In genomic region chr17:16988749-16989229, GRCh38 we compare ENCODE assay signal across 9 cellular contexts. TPM values are rescaled to one million over a fixed set of nuclear protein-coding genes. Genes with fewer than 3 reads are reported as not detected.
DNase-seq lines count a peak whose midpoint lies in the region; ATAC-seq and TF ChIP-seq lines count a peak whose summit lies in the region.
"Had no signal": no experiment of that assay in that cellular context is flagged by ENCODE, and none has a peak within 500 bp of the region (broad histone marks: within the 10 kb centered on the region; RNA-seq: fewer than 3 reads in every experiment).

No MANE protein-coding gene starts in this region.

- H3K27me3 ChIP-seq in PC-9 (ENCODE audit: insufficient read depth, low read depth) (no peaks in the 10 kb centered on the region), mesenchymal stem cell (ENCODE audit: control insufficient read depth in 1 of 2, insufficient read depth in 1 of 2, low read length in 2 of 2) (no peaks in the 10 kb centered on the region), BE2C (no peaks in the 10 kb centered on the region)

- H4K20me1 ChIP-seq in PC-9 (ENCODE audit: insufficient read depth): no peaks in the 10 kb centered on the region

- ATAC-seq in GM21717 (IDR thresholded peaks at IDR 0.05; ENCODE audit: unreplicated experiment): peak; percentile 13

- no peaks in the 10 kb centered on the region for H3K79me1 ChIP-seq in mesenchymal stem cell (replicated peaks; ENCODE audit: low read length, poor library complexity, severe bottlenecking)

- H3K36me3 ChIP-seq in PC-9 (ENCODE audit: low read depth) (no peaks in the 10 kb centered on the region), mesenchymal stem cell (ENCODE audit: control insufficient read depth in 1 of 2, insufficient read depth in 2 of 2, low read depth in 1 of 2, low read length in 2 of 2) (no peaks in the 10 kb centered on the region), BE2C (no peaks in the 10 kb centered on the region)

- WGBS in mesenchymal stem cell: 94% methylated on average over 10 of the region's 10 CpGs

- no peak overlapping the region for H2AFZ ChIP-seq in PC-9
- no peak overlapping the region for H2AFZ ChIP-seq in mesenchymal stem cell (ENCODE audit: low read depth, low read length)

- peak overlapping the region in 1 of 2 experiments; percentile 46 for H3K4ac ChIP-seq in mesenchymal stem cell (ENCODE audit: low read depth in 1 of 2, low read length in 2 of 2)

- DNase-seq in GM12865 (ENCODE audit: low read depth) (peak; percentile 79), PC-9 (no peak), mesenchymal stem cell (no peak), GM19238 (ENCODE audit: insufficient read length, low spot score) (no peak), SW 1271 (lab: John Stamatoyannopoulos, UW) (no peak), germinal center (ENCODE audit: low spot score) (no peak), BE2C (no peak)

- peaks cover 3% of the 10 kb centered on the region; the same call in 1 of the 2 replicates for H3K9me3 ChIP-seq in PC-9 (ENCODE audit: insufficient read depth, low read depth)
- H3K9me3 ChIP-seq in mesenchymal stem cell (ENCODE audit: control insufficient read depth, low read length): no peaks in the 10 kb centered on the region
- no peaks in the 10 kb centered on the region for H3K9me3 ChIP-seq in BE2C

- H4K91ac ChIP-seq in mesenchymal stem cell (ENCODE audit: low read length): peak overlapping the region; percentile 19

- peak overlapping the region; percentile 73 for H3K4me3 ChIP-seq in GM12865 (ENCODE audit: low read depth, low read length)
- H3K4me3 ChIP-seq in PC-9: no peak overlapping the region
- H3K4me3 ChIP-seq in mesenchymal stem cell (ENCODE audit: insufficient read depth in 1 of 2, low read depth in 1 of 2, low read length in 2 of 2): peak overlapping the region in 1 of 2 experiments; percentile 31
- no peak overlapping the region for H3K4me3 ChIP-seq in BE2C (ENCODE audit: low read depth, low read length)

- no peak overlapping the region for H2AK5ac ChIP-seq in mesenchymal stem cell (ENCODE audit: low read length, severe bottlenecking)

- no peaks in the 10 kb centered on the region for H3K79me2 ChIP-seq in PC-9 (ENCODE audit: low read depth)

- H3K18ac ChIP-seq in mesenchymal stem cell (ENCODE audit: low read depth in 1 of 2, low read length in 2 of 2): no peak overlapping the region

- H2BK12ac ChIP-seq in mesenchymal stem cell (ENCODE audit: low read length in 2 of 2): no peak overlapping the region

- H3K9me2 ChIP-seq in PC-9 (ENCODE audit: insufficient read depth): no peaks in the 10 kb centered on the region

- peak overlapping the region; percentile 52 for H4K8ac ChIP-seq in mesenchymal stem cell (ENCODE audit: low read length)

- H2BK15ac ChIP-seq in mesenchymal stem cell (ENCODE audit: low read depth, poor library complexity, severe bottlenecking): no peak overlapping the region

- H2BK5ac ChIP-seq in mesenchymal stem cell (ENCODE audit: low read depth, low read length, poor library complexity, severe bottlenecking): no peak overlapping the region

- no peak overlapping the region for H3K14ac ChIP-seq in mesenchymal stem cell (ENCODE audit: low read length in 2 of 2)

- POLR2A ChIA-PET in PC-9 (lab: Charles Lee; ENCODE audit: unreplicated experiment): interaction anchor here (0.6 to 0.7 kb wide), 2 partner anchors 110 to 358 kb away, joined by 3 to 4 read pairs; no protein-coding TSS in a partner anchor

- H3K4me1 ChIP-seq in PC-9 (replicated peaks; ENCODE audit: insufficient read depth) (peaks cover 19% of the 10 kb centered on the region), mesenchymal stem cell (ENCODE audit: control insufficient read depth, insufficient read depth, low read depth, low read length) (peaks cover 25% of the 10 kb centered on the region), BE2C (no peaks in the 10 kb centered on the region; the same call in 1 of the 2 replicates)

- 0 out of 2 replicates have a peak overlapping the region, but pooled peaks have one; percentile 17 for H3K27ac ChIP-seq in PC-9
- H3K27ac ChIP-seq in mesenchymal stem cell (ENCODE audit: low read length, poor library complexity, severe bottlenecking): no peak overlapping the region

- H3K4me2 ChIP-seq in PC-9: peak overlapping the region; percentile 17
- no peak overlapping the region for H3K4me2 ChIP-seq in mesenchymal stem cell (ENCODE audit: low read length, poor library complexity, severe bottlenecking)

- CTCF ChIA-PET in PC-9 (lab: Charles Lee): interaction anchor here (0.6 to 1.0 kb wide), 3 partner anchors 19 to 405 kb away, joined by 3 to 8 read pairs (median 3); no protein-coding TSS in a partner anchor

- H2BK120ac ChIP-seq in mesenchymal stem cell (ENCODE audit: low read depth, low read length): no peak overlapping the region

- TF ChIP-seq CTCF in GM12865 (IDR thresholded peaks at IDR 0.05; ENCODE audit: insufficient read depth, low read depth, low read length, missing control alignments) (no peak), PC-9 (conservative IDR thresholded peaks at IDR 0.05) (no peak), BE2C (IDR thresholded peaks at IDR 0.05; ENCODE audit: low read depth, low read length) (no peak)

- BruUV-seq in PC-9 (replicated peaks; lab: Mats Ljungman, UMichigan): no TSS peak

- peaks cover 12% of the 10 kb centered on the region; the same call in 1 of the 2 replicates for H3F3A ChIP-seq in PC-9 (ENCODE audit: insufficient read depth, low read depth)

- no peak overlapping the region for H3K23ac ChIP-seq in mesenchymal stem cell (ENCODE audit: low read length in 2 of 2)

- intact Hi-C loops in PC-9 (cut with micrococcal nuclease; ENCODE audit: unreplicated experiment): no loop called here

- H3K9ac ChIP-seq in mesenchymal stem cell (ENCODE audit: low read length): peak overlapping the region; percentile 31

RNA-seq across cellular contexts. Expression of gene TNFRSF13B, which starts 16.9 kb away (rescaled TPM):
- not detected in 2 replicates for total RNA-seq in PC-9 (2021)
- not detected for polyA plus RNA-seq in mesenchymal stem cell (2013, experiment 1 of 2)
- not detected for polyA plus RNA-seq in mesenchymal stem cell (2013, experiment 2 of 2)
- not detected for polyA plus RNA-seq in BE2C (2012; ENCODE audit: insufficient read depth, insufficient read length, low read depth)
- total RNA-seq: H1 had no signal
- polyA plus RNA-seq: H1 had no signal

RNA-seq across cellular contexts. Expression of gene MPRIP, which starts 53.5 kb away (rescaled TPM):
- 411 and 443 TPM in 2 replicates for total RNA-seq in PC-9 (2021)
- polyA plus RNA-seq in mesenchymal stem cell (2013, experiment 1 of 2): 112 TPM
- 112 TPM for polyA plus RNA-seq in mesenchymal stem cell (2013, experiment 2 of 2)
- polyA plus RNA-seq in BE2C (2012; ENCODE audit: insufficient read depth, insufficient read length, low read depth): 159 TPM
